8 cellular contexts compared by ENCODE assay signal in the genomic region with DNA sequence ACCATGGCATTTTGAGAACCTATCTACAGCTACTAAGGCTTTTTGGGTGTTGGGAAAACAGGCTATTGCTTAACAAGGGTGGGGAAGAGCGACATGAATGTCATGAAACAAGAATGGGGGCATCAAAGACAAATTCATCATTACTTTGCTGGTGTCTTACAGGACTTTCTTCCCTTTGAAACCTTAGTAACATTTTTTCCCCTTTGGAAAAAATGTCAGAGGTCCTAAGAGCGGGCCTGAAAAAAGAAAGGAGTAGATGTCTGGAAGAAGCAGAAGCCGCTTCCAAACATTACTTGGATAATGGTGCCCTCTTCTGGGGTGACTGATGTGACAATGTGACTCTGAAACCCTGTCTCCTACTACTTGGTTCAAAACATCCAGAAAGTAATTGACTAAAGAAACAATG. TPM values are rescaled to one million over a fixed set of nuclear protein-coding genes. Genes with fewer than 3 reads are reported as not detected.
DNase-seq lines count a peak whose midpoint lies in the region; ATAC-seq, FAIRE-seq and TF ChIP-seq lines count a peak whose summit lies in the region.

No MANE protein-coding gene starts in this region.

- H3K9me2 ChIP-seq in DOHH2 (replicated peaks; ENCODE audit: control insufficient read depth, low read length): no peaks in the 10 kb centered on the region

- H3K9me1 ChIP-seq in K562 (ENCODE audit: control insufficient read depth, insufficient read depth, low read length): no peaks in the 10 kb centered on the region

- H3K27me3 ChIP-seq in DOHH2 (ENCODE audit: control insufficient read depth, low read length) (no peaks in the 10 kb centered on the region; the same call in 1 of the 2 replicates), K562 (ENCODE audit: control insufficient read depth in 2 of 2, insufficient read depth in 2 of 2, low read length in 2 of 2) (no peaks in the 10 kb centered on the region), suprapubic skin (no peaks in the 10 kb centered on the region)

- H3F3A ChIP-seq in DOHH2 (ENCODE audit: control insufficient read depth, insufficient read depth): no peaks in the 10 kb centered on the region

- WGBS in K562 (ENCODE audit: insufficient coverage, low coverage, missing lambda C conversion rate): 35% methylated on average over 3 of the region's 3 CpGs
- 32% methylated on average over 3 of the region's 3 CpGs for WGBS in suprapubic skin

- H3K9ac ChIP-seq in K562 (ENCODE audit: insufficient read depth in 1 of 2, low read depth in 2 of 2, low read length in 2 of 2): no peak overlapping the region
- H3K9ac ChIP-seq in kidney (ENCODE audit: low read length in 2 of 2): no peak overlapping the region

- no TSS peak for BruUV-seq in K562 (replicated peaks; lab: Mats Ljungman, UMichigan)

- peak overlapping the region; percentile 71 for H2AFZ ChIP-seq in K562 (ENCODE audit: low read depth, low read length)

- no peak overlapping the region for H3K4me2 ChIP-seq in DOHH2 (ENCODE audit: low read length)
- H3K4me2 ChIP-seq in K562 (ENCODE audit: insufficient read depth, low read length): no peak overlapping the region

- TF ChIP-seq EP300 in K562 (IDR thresholded peaks at IDR 0.05; ENCODE audit: low read length) (no peak), suprapubic skin (IDR thresholded peaks at IDR 0.05) (no peak)

- TF ChIP-seq CTCF in DOHH2 (IDR thresholded peaks at IDR 0.05; ENCODE audit: low read depth, low read length, poor library complexity, severe bottlenecking): peak; percentile 58
- peak; percentile 68 to 90 (median 74) for TF ChIP-seq CTCF in K562 (IDR thresholded peaks at IDR 0.05 in 2 of 3, conservative IDR thresholded peaks at IDR 0.05 in 1 of 3; ENCODE audit: insufficient read depth in 2 of 3, low read depth in 1 of 3, low read length in 3 of 3)
- TF ChIP-seq CTCF in kidney (IDR thresholded peaks at IDR 0.05; ENCODE audit: borderline replicate concordance, extremely low read depth, insufficient read depth): peak; percentile 58
- peak; percentile 29 to 41 for TF ChIP-seq CTCF in suprapubic skin (IDR thresholded peaks at IDR 0.05)

- H3K9me3 ChIP-seq in DOHH2 (ENCODE audit: control insufficient read depth, insufficient read depth, low read length) (no peaks in the 10 kb centered on the region), K562 (replicated peaks; ENCODE audit: control insufficient read depth, insufficient read depth, low read depth, low read length) (no peaks in the 10 kb centered on the region), kidney (ENCODE audit: control insufficient read depth in 1 of 2, low read length in 2 of 2) (no peaks in the 10 kb centered on the region), suprapubic skin (no peaks in the 10 kb centered on the region)

- TF ChIP-seq POLR2A in K562 (conservative IDR thresholded peaks at IDR 0.05): no peak
- TF ChIP-seq POLR2A in suprapubic skin (IDR thresholded peaks at IDR 0.05): no peak

- in situ Hi-C loops in K562 (cut with MboI): loop anchor here (10.0 kb wide), 1 partner anchor 683 kb away; no protein-coding TSS in a partner anchor

- intact Hi-C loops in K562 (cut with micrococcal nuclease) (loop anchor here (2.0 to 10.0 kb wide), 6 partner anchors 65 to 1110 kb away; no protein-coding TSS in a partner anchor), kidney (cut with DNase I) (no loop called here)

- ATAC-seq in K562 (peak; percentile 45), GM19328 (IDR thresholded peaks at IDR 0.05; ENCODE audit: unreplicated experiment) (no peak), GM21529 (IDR thresholded peaks at IDR 0.05; ENCODE audit: unreplicated experiment) (no peak)

- H3K4me3 ChIP-seq in DOHH2 (ENCODE audit: low read length): no peak overlapping the region
- no peak overlapping the region for H3K4me3 ChIP-seq in K562
- no peak overlapping the region for H3K4me3 ChIP-seq in kidney (ENCODE audit: low read length in 2 of 2)
- no peak overlapping the region for H3K4me3 ChIP-seq in suprapubic skin

- POLR2A ChIA-PET in K562 (lab: Yijun Ruan, JAX): interaction anchor here (0.7 kb wide), 1 partner anchor 220 kb away, joined by 4 read pairs; no protein-coding TSS in a partner anchor

- FAIRE-seq in K562 (lab: Jason Lieb, UNC) (peak; percentile 84), kidney (lab: Jason Lieb, UNC) (peak; percentile 65)

- H3K36me3 ChIP-seq in DOHH2 (ENCODE audit: control insufficient read depth, low read length) (peaks cover 8% of the 10 kb centered on the region), K562 (ENCODE audit: control insufficient read depth, insufficient read depth, low read length) (0 out of 3 replicates have a peak, but pooled peaks cover 2% of the 10 kb centered on the region), kidney (ENCODE audit: control insufficient read depth in 1 of 2, insufficient read depth in 2 of 2, low read length in 2 of 2) (no peaks in the 10 kb centered on the region), suprapubic skin (no peaks in the 10 kb centered on the region)

- TF ChIP-seq RAD21 in K562 (CRISPR knock-in tag; conservative IDR thresholded peaks at IDR 0.05 in 1 of 2, IDR thresholded peaks at IDR 0.05 in 1 of 2): peak; percentile 91 to 94

- DNase-seq in KG1 (lab: John Stamatoyannopoulos, UW) (peak; percentile 25), OCI-M1 (lab: John Stamatoyannopoulos, UW) (peak; percentile 91), K562 (ENCODE audit: extremely low read depth in 1 of 4, low spot score in 3 of 4) (peak; percentile 31 to 85 (median 52)), kidney (no peak), suprapubic skin (ENCODE audit: low spot score in 2 of 2) (no peak)

- no peaks in the 10 kb centered on the region for H4K20me1 ChIP-seq in DOHH2 (ENCODE audit: control insufficient read depth, insufficient read depth, low read depth, low read length)
- H4K20me1 ChIP-seq in K562 (replicated peaks; ENCODE audit: control insufficient read depth, insufficient read depth, low read length): no peaks in the 10 kb centered on the region

- H3K4me1 ChIP-seq in DOHH2 (ENCODE audit: control insufficient read depth, low read length) (peaks cover 11% of the 10 kb centered on the region), K562 (replicated peaks in 1 of 2; ENCODE audit: control insufficient read depth in 2 of 2, insufficient read depth in 2 of 2, low read length in 2 of 2) (peaks cover 8 to 10% of the 10 kb centered on the region in 2 experiments; a peak in 4 of 5 replicates), kidney (ENCODE audit: control insufficient read depth in 1 of 2, insufficient read depth in 1 of 2, low read depth in 1 of 2, low read length in 2 of 2) (peaks cover 3 to 10% of the 10 kb centered on the region in 2 donors), suprapubic skin (peaks cover 12% of the 10 kb centered on the region)

- CTCF ChIA-PET in K562 (lab: Yijun Ruan, JAX; ENCODE audit: low intra/inter-chr PET ratio): interaction anchor here (0.6 to 3.7 kb wide), 6 partner anchors 98 to 1098 kb away, joined by 3 to 39 read pairs (median 3); no protein-coding TSS in a partner anchor

- H3K27ac ChIP-seq in DOHH2 (ENCODE audit: low read depth, low read length) (no peak overlapping the region), K562 (ENCODE audit: extremely low read depth, low read depth, low read length) (no peak overlapping the region), kidney (ENCODE audit: low read depth in 2 of 2, low read length in 2 of 2) (no peak overlapping the region), suprapubic skin (no peak overlapping the region)

- H3K79me2 ChIP-seq in DOHH2 (ENCODE audit: control insufficient read depth, low read length) (peaks cover 13% of the 10 kb centered on the region), K562 (ENCODE audit: control insufficient read depth, insufficient read depth, low read length) (peaks cover 13% of the 10 kb centered on the region)

RNA-seq across cellular contexts. Expression of gene DDX50, which starts 3.8 kb away (rescaled TPM):
- total RNA-seq in K562 (2011; cell fraction: chromatin; rRNA removed; ENCODE audit: low replicate concordance): 22.7 and 60.0 TPM in 2 replicates
- 11.4 and 13.3 TPM in 2 replicates for total RNA-seq in K562 (2011; cell fraction: nucleolus; rRNA removed)
- total RNA-seq in K562 (2011; cell fraction: nucleoplasm; rRNA removed): 14.0 and 20.6 TPM in 2 replicates
- 48.0 and 50.0 TPM in 2 replicates for total RNA-seq in K562 (2014; rRNA removed)
- 86.8 and 98.5 TPM in 2 replicates for total RNA-seq in K562 (2014; rRNA removed; fragmentation: Illumina TruSeq; extraction: Trizol)
- 67.7 and 72.0 TPM in 2 replicates for total RNA-seq in K562 (2015; rRNA removed; fragmentation: Illumina TruSeq; extraction: Trizol)
- total RNA-seq in K562 (2021): 52.8 and 54.4 TPM in 2 replicates
- 58.8 and 79.3 TPM in 2 replicates for polyA plus RNA-seq in K562 (2011; rRNA removed)
- 14.5 and 28.4 TPM in 2 replicates for polyA plus RNA-seq in K562 (2011; cell fraction: cytosol; rRNA removed)
- 10.9 and 17.9 TPM in 2 replicates for polyA plus RNA-seq in K562 (2011; cell fraction: nucleus; rRNA removed)
- polyA plus RNA-seq in K562 (2012): 53.0 and 57.7 TPM in 2 replicates
- 62.1 and 72.9 TPM in 2 replicates for polyA plus RNA-seq in K562 (2014; fragmentation: Illumina TruSeq; extraction: Trizol)
- polyA plus RNA-seq in K562 (2014; fragmentation: Nextera tagmentation; extraction: Ambion mirVana): 10 to 100 TPM; 36.7 to 57.4 TPM
- 41.9 and 53.0 TPM in 2 replicates for polyA plus RNA-seq in K562 (2014; rRNA removed)
- 129 and 135 TPM in 2 replicates for polyA minus RNA-seq in K562 (2011; rRNA and poly(A)+ RNA removed)
- 38.0 and 43.1 TPM in 2 replicates for polyA minus RNA-seq in K562 (2011; cell fraction: cytosol; rRNA and poly(A)+ RNA removed)
- polyA minus RNA-seq in K562 (2011; cell fraction: nucleus; rRNA and poly(A)+ RNA removed): 10.8 and 17.8 TPM in 2 replicates
- 33.1 TPM for total RNA-seq in kidney
- polyA plus RNA-seq in kidney (ENCODE audit: insufficient read depth, low read depth, low replicate concordance): 24.0 TPM
- total RNA-seq in suprapubic skin: 10 to 100 TPM; 21.9 to 34.2 (median 27.8) TPM

RNA-seq across cellular contexts. Expression of gene DDX21, which starts 58.6 kb away (rescaled TPM):
- total RNA-seq in K562 (2011; cell fraction: chromatin; rRNA removed; ENCODE audit: low replicate concordance): 24.6 and 87.4 TPM in 2 replicates
- total RNA-seq in K562 (2011; cell fraction: nucleolus; rRNA removed): 18.5 and 23.7 TPM in 2 replicates
- total RNA-seq in K562 (2011; cell fraction: nucleoplasm; rRNA removed): 44.2 and 62.0 TPM in 2 replicates
- 278 and 289 TPM in 2 replicates for total RNA-seq in K562 (2014; rRNA removed)
- total RNA-seq in K562 (2014; rRNA removed; fragmentation: Illumina TruSeq; extraction: Trizol): 320 and 383 TPM in 2 replicates
- total RNA-seq in K562 (2015; rRNA removed; fragmentation: Illumina TruSeq; extraction: Trizol): 278 and 305 TPM in 2 replicates
- 250 and 281 TPM in 2 replicates for total RNA-seq in K562 (2021)
- polyA plus RNA-seq in K562 (2011; rRNA removed): 160 and 257 TPM in 2 replicates
- 48.3 and 116 TPM in 2 replicates for polyA plus RNA-seq in K562 (2011; cell fraction: cytosol; rRNA removed)
- polyA plus RNA-seq in K562 (2011; cell fraction: nucleus; rRNA removed): 40.3 and 53.8 TPM in 2 replicates
- polyA plus RNA-seq in K562 (2012): 125 and 177 TPM in 2 replicates
- polyA plus RNA-seq in K562 (2014; fragmentation: Illumina TruSeq; extraction: Trizol): 317 and 365 TPM in 2 replicates
- polyA plus RNA-seq in K562 (2014; fragmentation: Nextera tagmentation; extraction: Ambion mirVana): 100 to 1,000 TPM; 143 to 156 TPM
- 237 and 254 TPM in 2 replicates for polyA plus RNA-seq in K562 (2014; rRNA removed)
- polyA minus RNA-seq in K562 (2011; rRNA and poly(A)+ RNA removed): 370 and 393 TPM in 2 replicates
- 119 and 152 TPM in 2 replicates for polyA minus RNA-seq in K562 (2011; cell fraction: cytosol; rRNA and poly(A)+ RNA removed)
- polyA minus RNA-seq in K562 (2011; cell fraction: nucleus; rRNA and poly(A)+ RNA removed): 23.7 and 51.9 TPM in 2 replicates
- total RNA-seq in kidney: 49.4 TPM
- 8.9 TPM for polyA plus RNA-seq in kidney (ENCODE audit: insufficient read depth, low read depth, low replicate concordance)
- 10 to 100 TPM; 35.4 to 84.4 (median 58.5) TPM for total RNA-seq in suprapubic skin

Comparison
In these comparisons a context has a peak if more than half of its experiments do, and no peak if none do; other contexts are left out.
1. DNase-seq: peak in KG1 (single experiment), OCI-M1 (single experiment) and K562 (4 of 4); none in kidney (single experiment) and suprapubic skin (0 of 2).
2. Peak in every context shown above with its lines, with median percentiles within 50 percentile points of each other: CTCF ChIP-seq.